1 cellular context compared by ENCODE assay signal in the genomic region with DNA sequence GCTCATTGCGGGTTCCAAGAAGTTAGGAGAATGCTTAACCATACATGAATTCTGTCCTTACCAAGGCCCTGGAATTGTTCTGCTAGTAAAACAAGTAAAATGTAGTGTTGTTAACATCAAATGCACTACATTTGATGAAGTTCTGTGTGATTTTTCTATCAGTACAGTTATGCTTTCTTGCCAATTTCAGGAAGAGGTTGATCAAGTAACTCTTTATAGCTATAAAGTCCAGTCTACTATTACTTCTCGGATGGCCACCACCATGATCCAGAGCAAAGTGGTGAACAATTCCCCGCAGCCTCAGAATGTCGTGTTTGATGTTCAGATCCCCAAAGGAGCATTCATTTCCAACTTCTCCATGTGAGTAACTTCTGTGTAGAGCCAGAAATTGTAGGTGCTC.
A peak's percentile ranks its signal among the peaks of the same experiment; 100 is the strongest.
TF ChIP-seq lines count a peak whose summit lies in the region.

No MANE protein-coding gene starts in this region.

TF ChIP-seq in HepG2, 621 proteins besides CTCF, POLR2A, EP300 and RAD21 (continued from another document):
- TF ChIP-seq ZNF567 (CRISPR knock-in tag; IDR thresholded peaks at IDR 0.05; ENCODE audit: borderline replicate concordance) (no peak), MBD4 (IDR thresholded peaks at IDR 0.05; ENCODE audit: borderline replicate concordance, low read length) (no peak), ZNF543 (CRISPR knock-in tag; IDR thresholded peaks at IDR 0.05) (no peak), SKI (IDR thresholded peaks at IDR 0.05; ENCODE audit: partially characterized antibody) (no peak), PAWR (CRISPR knock-in tag; IDR thresholded peaks at IDR 0.05; ENCODE audit: borderline replicate concordance) (peak; percentile 39; the same call in 1 of the 2 replicates), ZNF781 (CRISPR knock-in tag; IDR thresholded peaks at IDR 0.05; ENCODE audit: borderline replicate concordance, not compliant biosample characterization) (no peak), ZNF121 (CRISPR knock-in tag; IDR thresholded peaks at IDR 0.05) (no peak), RERE (CRISPR knock-in tag; IDR thresholded peaks at IDR 0.05; ENCODE audit: low read depth) (no peak), SP1 (IDR thresholded peaks at IDR 0.05) (no peak), SP1 (CRISPR knock-in tag; IDR thresholded peaks at IDR 0.05) (no peak), ZNF101 (CRISPR knock-in tag; IDR thresholded peaks at IDR 0.05; ENCODE audit: borderline replicate concordance, low read depth) (no peak), ZNF724P (CRISPR knock-in tag; IDR thresholded peaks at IDR 0.05; ENCODE audit: borderline replicate concordance) (no peak), ZNF674 (CRISPR knock-in tag; IDR thresholded peaks at IDR 0.05; ENCODE audit: low read depth) (no peak), IKZF1 (IDR thresholded peaks at IDR 0.05) (no peak), CREB1 (IDR thresholded peaks at IDR 0.05) (no peak), CREB1 (CRISPR knock-in tag; IDR thresholded peaks at IDR 0.05) (0 out of 2 replicates have a peak, but pooled peaks have one; percentile 11), RBFOX2 (IDR thresholded peaks at IDR 0.05; ENCODE audit: low read depth, low read length) (peak; percentile 10; the same call in 1 of the 2 replicates), CEBPG (CRISPR knock-in tag; IDR thresholded peaks at IDR 0.05) (no peak), SRSF1 (optimal IDR thresholded peaks at IDR 0.05; ENCODE audit: low read depth, low read length) (no peak), ZNF484 (CRISPR knock-in tag; IDR thresholded peaks at IDR 0.05; ENCODE audit: borderline replicate concordance, low read depth) (no peak), GPN1 (CRISPR knock-in tag; IDR thresholded peaks at IDR 0.05; ENCODE audit: borderline replicate concordance) (no peak), TFDP2 (CRISPR knock-in tag; IDR thresholded peaks at IDR 0.05) (no peak), MATR3 (CRISPR knock-in tag; IDR thresholded peaks at IDR 0.05) (no peak), ZNF329 (CRISPR knock-in tag; IDR thresholded peaks at IDR 0.05; ENCODE audit: low read depth) (0 out of 2 replicates have a peak, but pooled peaks have one; percentile 54), ZNF274 (CRISPR knock-in tag; IDR thresholded peaks at IDR 0.05) (no peak), SRY (CRISPR knock-in tag; IDR thresholded peaks at IDR 0.05) (no peak), ZNF124 (CRISPR knock-in tag; IDR thresholded peaks at IDR 0.05) (no peak), PPARG (CRISPR knock-in tag; conservative IDR thresholded peaks at IDR 0.05) (no peak), ZNF891 (CRISPR knock-in tag; IDR thresholded peaks at IDR 0.05) (no peak), ZMAT3 (CRISPR knock-in tag; conservative IDR thresholded peaks at IDR 0.05) (no peak)
- TF ChIP-seq, protein P1, sequence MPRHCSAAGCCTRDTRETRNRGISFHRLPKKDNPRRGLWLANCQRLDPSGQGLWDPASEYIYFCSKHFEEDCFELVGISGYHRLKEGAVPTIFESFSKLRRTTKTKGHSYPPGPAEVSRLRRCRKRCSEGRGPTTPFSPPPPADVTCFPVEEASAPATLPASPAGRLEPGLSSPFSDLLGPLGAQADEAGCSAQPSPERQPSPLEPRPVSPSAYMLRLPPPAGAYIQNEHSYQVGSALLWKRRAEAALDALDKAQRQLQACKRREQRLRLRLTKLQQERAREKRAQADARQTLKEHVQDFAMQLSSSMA (CRISPR knock-in tag; IDR thresholded peaks at IDR 0.05), result no peak
- TF ChIP-seq, protein P2, sequence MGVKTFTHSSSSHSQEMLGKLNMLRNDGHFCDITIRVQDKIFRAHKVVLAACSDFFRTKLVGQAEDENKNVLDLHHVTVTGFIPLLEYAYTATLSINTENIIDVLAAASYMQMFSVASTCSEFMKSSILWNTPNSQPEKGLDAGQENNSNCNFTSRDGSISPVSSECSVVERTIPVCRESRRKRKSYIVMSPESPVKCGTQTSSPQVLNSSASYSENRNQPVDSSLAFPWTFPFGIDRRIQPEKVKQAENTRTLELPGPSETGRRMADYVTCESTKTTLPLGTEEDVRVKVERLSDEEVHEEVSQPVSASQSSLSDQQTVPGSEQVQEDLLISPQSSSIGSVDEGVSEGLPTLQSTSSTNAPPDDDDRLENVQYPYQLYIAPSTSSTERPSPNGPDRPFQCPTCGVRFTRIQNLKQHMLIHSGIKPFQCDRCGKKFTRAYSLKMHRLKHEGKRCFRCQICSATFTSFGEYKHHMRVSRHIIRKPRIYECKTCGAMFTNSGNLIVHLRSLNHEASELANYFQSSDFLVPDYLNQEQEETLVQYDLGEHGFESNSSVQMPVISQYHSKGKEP (CRISPR knock-in tag; IDR thresholded peaks at IDR 0.05), result no peak
